ENCODE assay signal across 8 cellular contexts in genomic region chr3:49104052-49104426, GRCh38. TPM values are rescaled to one million over a fixed set of nuclear protein-coding genes. Genes with fewer than 3 reads are reported as not detected.
A peak's percentile ranks its signal among the peaks of the same experiment; 100 is the strongest.
DNase-seq lines count a peak whose midpoint lies in the region; ATAC-seq and TF ChIP-seq lines count a peak whose summit lies in the region.

No MANE protein-coding gene starts in this region.

- TF ChIP-seq POLR2A in adrenal gland (IDR thresholded peaks at IDR 0.05), result no peak
- no peak for TF ChIP-seq POLR2A in suprapubic skin (IDR thresholded peaks at IDR 0.05)

- H3K4me1 Mint-ChIP-seq in T-helper 2 cell treated with Interferon-gamma antibody and Interleukin-4, amounts not matched to agents 5 μg/mL and 100 μg/mL, for 36 hours (ENCODE audit: low read depth), result peaks cover 19% of the 10 kb centered on the region

- TF ChIP-seq CTCF in adrenal gland (IDR thresholded peaks at IDR 0.05) (no peak), suprapubic skin (IDR thresholded peaks at IDR 0.05) (no peak)

- H3K4me3 Mint-ChIP-seq in T-helper 2 cell treated with Interferon-gamma antibody and Interleukin-4, amounts not matched to agents 5 μg/mL and 100 μg/mL, for 36 hours, result peak overlapping the region; percentile 99

- peak; percentile 3 for ATAC-seq in left colon
- ATAC-seq in HG03159 (IDR thresholded peaks at IDR 0.05; ENCODE audit: unreplicated experiment), result no peak
- ATAC-seq in GM21717 (IDR thresholded peaks at IDR 0.05; ENCODE audit: unreplicated experiment), result no peak

- H3K36me3 ChIP-seq in adrenal gland (replicated peaks in 1 of 2) (peaks cover 0 to 59% of the 10 kb centered on the region in 2 donors), suprapubic skin (peaks cover 58% of the 10 kb centered on the region)

- peaks cover 43% of the 10 kb centered on the region for H3K36me3 Mint-ChIP-seq in T-helper 2 cell treated with Interferon-gamma antibody and Interleukin-4, amounts not matched to agents 5 μg/mL and 100 μg/mL, for 36 hours (ENCODE audit: low read depth)

- DNase-seq in T-helper 2 cell treated with Interferon-gamma antibody and Interleukin-4, amounts not matched to agents 5 μg/mL and 100 μg/mL, for 36 hours (ENCODE audit: low spot score), result no peak
- DNase-seq in T-helper 2 cell (no peak), adrenal gland (no peak), left colon (no peak), suprapubic skin (ENCODE audit: low spot score in 2 of 2) (no peak), NCI-H1092 treated with DMSO at 0.1 percent for 48 hours (lab: John Stamatoyannopoulos, UW) (no peak)

- WGBS in adrenal gland, 4 donors, result 3 to 8% (median 5%) methylated on average over 6 to 8 of the region's 8 CpGs
- 8% methylated on average over 8 of the region's 8 CpGs for WGBS in suprapubic skin

- TF ChIP-seq EP300 in suprapubic skin (IDR thresholded peaks at IDR 0.05), result no peak

- no peaks in the 10 kb centered on the region for H3K27me3 ChIP-seq in adrenal gland
- H3K27me3 ChIP-seq in suprapubic skin, result no peaks in the 10 kb centered on the region

- peak overlapping the region in 4 of 5 donors; percentile 57 to 86 (median 69) for H3K27ac ChIP-seq in adrenal gland
- H3K27ac ChIP-seq in suprapubic skin, result peak overlapping the region; percentile 90

- H3K9me3 ChIP-seq in adrenal gland (replicated peaks in 1 of 3) (no peaks in the 10 kb centered on the region), suprapubic skin (no peaks in the 10 kb centered on the region)

- peak overlapping the region; percentile 17 to 89 (median 72) for H3K4me3 ChIP-seq in adrenal gland
- peak overlapping the region; percentile 95 for H3K4me3 ChIP-seq in suprapubic skin

- no peaks in the 10 kb centered on the region for H3K27me3 Mint-ChIP-seq in T-helper 2 cell treated with Interferon-gamma antibody and Interleukin-4, amounts not matched to agents 5 μg/mL and 100 μg/mL, for 36 hours (ENCODE audit: low read depth)

- no peaks in the 10 kb centered on the region for H3K9me3 Mint-ChIP-seq in T-helper 2 cell treated with Interferon-gamma antibody and Interleukin-4, amounts not matched to agents 5 μg/mL and 100 μg/mL, for 36 hours

- peaks cover 18 to 21% of the 10 kb centered on the region in 2 donors for H3K4me1 ChIP-seq in adrenal gland (replicated peaks in 1 of 2)
- peaks cover 26% of the 10 kb centered on the region for H3K4me1 ChIP-seq in suprapubic skin

- peak overlapping the region; percentile 95 for H3K27ac Mint-ChIP-seq in T-helper 2 cell treated with Interferon-gamma antibody and Interleukin-4, amounts not matched to agents 5 μg/mL and 100 μg/mL, for 36 hours

- intact Hi-C loops in adrenal gland (cut with DNase I) (no loop called here), left colon (cut with DNase I, micrococcal nuclease) (no loop called here)

RNA-seq across cellular contexts. Expression of gene QARS1, which starts 0.5 kb away (rescaled TPM):
- total RNA-seq in adrenal gland (100 to 1,000 TPM; 183 to 326 (median 272) TPM), left colon (100 to 1,000 TPM; 339 to 417 TPM), suprapubic skin (100 to 1,000 TPM; 297 to 451 (median 380) TPM)
- 100 to 1,000 TPM; 144 to 534 (median 353) TPM for polyA plus RNA-seq in adrenal gland

RNA-seq across cellular contexts. Expression of gene QRICH1, which starts 10.2 kb away (rescaled TPM):
- total RNA-seq in adrenal gland (100 to 1,000 TPM in 1 of 8 donors, 10 to 100 TPM in 7; 63.0 to 101 (median 85.4) TPM), left colon (10 to 100 TPM; 73.5 to 83.6 TPM), suprapubic skin (100 to 1,000 TPM in 2 of 4 donors, 10 to 100 TPM in 2; 85.8 to 187 (median 115) TPM)
- polyA plus RNA-seq in adrenal gland, result 10 to 100 TPM; 46.2 to 90.4 (median 69.0) TPM

RNA-seq across cellular contexts. Expression of gene USP19, which starts 16.6 kb away (rescaled TPM):
- total RNA-seq in adrenal gland (100 to 1,000 TPM in 2 of 8 donors, 10 to 100 TPM in 6; 64.0 to 744 (median 88.2) TPM), left colon (10 to 100 TPM; 66.9 to 67.7 TPM), suprapubic skin (10 to 100 TPM; 46.1 to 82.1 (median 76.0) TPM)
- 10 to 100 TPM; 26.1 to 43.4 (median 27.8) TPM for polyA plus RNA-seq in adrenal gland

RNA-seq across cellular contexts. Expression of gene LAMB2, which starts 28.8 kb away (rescaled TPM):
- total RNA-seq in adrenal gland, result 1,000 to 10,000 TPM in 3 of 8 donors, 100 to 1,000 TPM in 5; 490 to 1,423 (median 859) TPM
- 1,000 to 10,000 TPM in 2 of 3 donors, 100 to 1,000 TPM in 1; 346 to 1,805 (median 1,141) TPM for polyA plus RNA-seq in adrenal gland
- total RNA-seq in left colon, result 100 to 1,000 TPM in 1 of 2 donors, 10 to 100 TPM in 1; 66.1 to 102 TPM
- total RNA-seq in suprapubic skin, result 100 to 1,000 TPM; 333 to 563 (median 501) TPM
